11 cellular contexts compared by ENCODE assay signal in the genomic region with DNA sequence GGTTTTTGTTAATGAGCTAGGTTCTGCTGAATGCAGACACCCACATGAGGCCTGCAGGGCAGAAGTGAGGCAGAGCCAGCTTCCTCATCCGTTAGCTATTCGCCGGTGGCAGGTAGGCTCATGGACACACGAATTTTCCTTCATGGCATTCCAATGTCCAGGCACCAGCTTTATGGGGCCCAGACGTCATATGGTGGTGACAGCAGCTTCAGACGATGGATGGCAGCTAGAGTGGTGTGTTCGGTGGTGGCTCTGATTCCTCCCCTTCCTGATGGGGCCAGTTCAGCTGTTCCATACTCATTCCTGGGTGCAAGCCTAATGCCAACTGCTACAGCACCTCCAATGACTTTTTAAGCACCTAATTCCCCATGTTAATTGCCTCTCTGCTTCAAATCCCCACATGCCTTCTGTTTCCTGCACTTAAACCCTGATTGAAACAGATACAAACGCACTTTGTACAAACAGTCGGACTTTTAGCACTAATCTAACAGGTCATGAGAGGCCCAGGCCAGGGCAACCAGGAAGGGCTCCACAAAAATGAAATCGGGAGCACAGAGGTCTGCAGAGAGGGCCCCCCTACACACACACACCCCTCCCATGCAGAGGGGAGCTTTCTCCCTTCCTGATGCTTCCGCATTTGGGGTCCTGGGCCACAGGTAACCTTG. TPM values are rescaled to one million over a fixed set of nuclear protein-coding genes. Genes with fewer than 3 reads are reported as not detected.
DNase-seq lines count a peak whose midpoint lies in the region; FAIRE-seq and TF ChIP-seq lines count a peak whose summit lies in the region.
"Had no signal": no experiment of that assay in that cellular context is flagged by ENCODE, and none has a peak within 500 bp of the region (broad histone marks: within the 10 kb centered on the region; RNA-seq: fewer than 3 reads in every experiment).

No MANE protein-coding gene starts in this region.

- no peaks in the 10 kb centered on the region for H3K27me3 ChIP-seq in CD8-positive, alpha-beta memory T cell (ENCODE audit: insufficient read depth, low read length, poor library complexity, severe bottlenecking)
- H3K27me3 ChIP-seq in mesenchymal stem cell (ENCODE audit: control insufficient read depth in 1 of 2, insufficient read depth in 1 of 2, low read length in 2 of 2): no peaks in the 10 kb centered on the region
- no peaks in the 10 kb centered on the region for H3K27me3 ChIP-seq in prostate gland (replicated peaks; ENCODE audit: insufficient read depth)

- no peak overlapping the region for H3K23ac ChIP-seq in mesenchymal stem cell (ENCODE audit: low read length in 2 of 2)

- H3K27ac Mint-ChIP-seq in CD8-positive, alpha-beta memory T cell: peak overlapping the region in 1 of 8 donors; percentile 31
- peak overlapping the region; percentile 32 for H3K27ac Mint-ChIP-seq in activated CD4-positive, alpha-beta memory T cell treated with anti-CD3 and anti-CD28 coated beads, Interleukin-2, amount 10 ng/mL, durations not matched to agents 7 days and 5 days
- no peak overlapping the region for H3K27ac Mint-ChIP-seq in activated T-helper 2 cell treated with anti-CD3 and anti-CD28 coated beads, Interferon-gamma antibody, Interleukin-2, Interleukin-4, amounts not matched to agents 10 μg/mL and 5 μg/mL and 100 μg/mL, durations not matched to agents 14 hours and 24 hours and 36 hours

- H3K9me3 Mint-ChIP-seq in CD8-positive, alpha-beta memory T cell: peaks cover 0 to 2% (median 0%) of the 10 kb centered on the region in 5 donors
- no peaks in the 10 kb centered on the region for H3K9me3 Mint-ChIP-seq in activated CD4-positive, alpha-beta memory T cell treated with anti-CD3 and anti-CD28 coated beads, Interleukin-2, amount 10 ng/mL, durations not matched to agents 7 days and 5 days
- H3K9me3 Mint-ChIP-seq in activated T-helper 2 cell treated with anti-CD3 and anti-CD28 coated beads, Interferon-gamma antibody, Interleukin-2, Interleukin-4, amounts not matched to agents 10 μg/mL and 5 μg/mL and 100 μg/mL, durations not matched to agents 14 hours and 24 hours and 36 hours: no peaks in the 10 kb centered on the region

- peaks cover 14% of the 10 kb centered on the region for H3K4me1 ChIP-seq in CD8-positive, alpha-beta memory T cell (ENCODE audit: insufficient read depth, low read length)
- H3K4me1 ChIP-seq in HEK293 (ENCODE audit: control insufficient read depth, insufficient read depth, low read length) (no peaks in the 10 kb centered on the region), mesenchymal stem cell (ENCODE audit: control insufficient read depth, insufficient read depth, low read depth, low read length) (peaks cover 37% of the 10 kb centered on the region), prostate gland (replicated peaks) (no peaks in the 10 kb centered on the region)

- H3K14ac ChIP-seq in mesenchymal stem cell (ENCODE audit: low read length in 2 of 2): peak overlapping the region; percentile 7 to 76

- POLR2A ChIA-PET in CD8-positive, alpha-beta memory T cell (lab: Charles Lee): interaction anchor here (0.5 kb wide), 1 partner anchor 966 kb away, joined by 3 read pairs; no protein-coding TSS in a partner anchor
- POLR2A ChIA-PET in HEK293 (lab: Yijun Ruan, JAX): interaction anchor here (0.6 to 1.2 kb wide), 3 partner anchors 22 to 60 kb away, joined by 3 read pairs; no protein-coding TSS in a partner anchor
- POLR2A ChIA-PET in activated CD4-positive, alpha-beta memory T cell treated with anti-CD3 and anti-CD28 coated beads, Interleukin-2, amount 10 ng/mL, durations not matched to agents 7 days and 5 days (lab: Charles Lee): interaction anchor here (1.2 to 2.8 kb wide), 4 partner anchors 12 to 51 kb away, joined by 3 to 20 read pairs (median 12); a partner anchor contains a TSS

- H3K27ac ChIP-seq in CD8-positive, alpha-beta memory T cell (ENCODE audit: low read depth, low read length): peak overlapping the region; percentile 11
- H3K27ac ChIP-seq in HEK293 (ENCODE audit: extremely low read depth, low read depth, low read length): no peak overlapping the region
- H3K27ac ChIP-seq in mesenchymal stem cell (ENCODE audit: low read length, poor library complexity, severe bottlenecking): peak overlapping the region; percentile 84
- H3K27ac ChIP-seq in prostate gland: no peak overlapping the region

- H3K18ac ChIP-seq in mesenchymal stem cell (ENCODE audit: low read depth in 1 of 2, low read length in 2 of 2): peak overlapping the region; percentile 99

- TF ChIP-seq CTCF in HEK293 (tag by site-specific recombination; IDR thresholded peaks at IDR 0.05) (no peak), prostate gland (IDR thresholded peaks at IDR 0.05) (no peak)

- no peaks in the 10 kb centered on the region for H3K36me3 Mint-ChIP-seq in CD8-positive, alpha-beta memory T cell
- H3K36me3 Mint-ChIP-seq in activated CD4-positive, alpha-beta memory T cell treated with anti-CD3 and anti-CD28 coated beads, Interleukin-2, amount 10 ng/mL, durations not matched to agents 7 days and 5 days (ENCODE audit: low read depth): no peaks in the 10 kb centered on the region
- no peaks in the 10 kb centered on the region for H3K36me3 Mint-ChIP-seq in activated T-helper 2 cell treated with anti-CD3 and anti-CD28 coated beads, Interferon-gamma antibody, Interleukin-2, Interleukin-4, amounts not matched to agents 10 μg/mL and 5 μg/mL and 100 μg/mL, durations not matched to agents 14 hours and 24 hours and 36 hours (ENCODE audit: low read depth)

- H4K91ac ChIP-seq in mesenchymal stem cell (ENCODE audit: low read length): peak overlapping the region; percentile 99

- no peak overlapping the region for H3K4me3 Mint-ChIP-seq in CD8-positive, alpha-beta memory T cell
- H3K4me3 Mint-ChIP-seq in activated CD4-positive, alpha-beta memory T cell treated with anti-CD3 and anti-CD28 coated beads, Interleukin-2, amount 10 ng/mL, durations not matched to agents 7 days and 5 days: no peak overlapping the region
- no peak overlapping the region for H3K4me3 Mint-ChIP-seq in activated T-helper 2 cell treated with anti-CD3 and anti-CD28 coated beads, Interferon-gamma antibody, Interleukin-2, Interleukin-4, amounts not matched to agents 10 μg/mL and 5 μg/mL and 100 μg/mL, durations not matched to agents 14 hours and 24 hours and 36 hours (ENCODE audit: low read depth)

- H3K4me1 Mint-ChIP-seq in CD8-positive, alpha-beta memory T cell: peaks cover 10 to 14% (median 14%) of the 10 kb centered on the region in 3 donors
- H3K4me1 Mint-ChIP-seq in activated CD4-positive, alpha-beta memory T cell treated with anti-CD3 and anti-CD28 coated beads, Interleukin-2, amount 10 ng/mL, durations not matched to agents 7 days and 5 days: peaks cover 24% of the 10 kb centered on the region
- H3K4me1 Mint-ChIP-seq in activated T-helper 2 cell treated with anti-CD3 and anti-CD28 coated beads, Interferon-gamma antibody, Interleukin-2, Interleukin-4, amounts not matched to agents 10 μg/mL and 5 μg/mL and 100 μg/mL, durations not matched to agents 14 hours and 24 hours and 36 hours (ENCODE audit: low read depth): peaks cover 16% of the 10 kb centered on the region

- peak overlapping the region; percentile 99 to 100 for H2BK12ac ChIP-seq in mesenchymal stem cell (ENCODE audit: low read length in 2 of 2)

- H2BK5ac ChIP-seq in mesenchymal stem cell (ENCODE audit: low read depth, low read length, poor library complexity, severe bottlenecking): peak overlapping the region; percentile 59

- no peak overlapping the region for H3K9ac ChIP-seq in mesenchymal stem cell (ENCODE audit: low read length)

- H3K27me3 Mint-ChIP-seq in CD8-positive, alpha-beta memory T cell: peaks cover 5 to 6% of the 10 kb centered on the region in 2 donors
- H3K27me3 Mint-ChIP-seq in activated CD4-positive, alpha-beta memory T cell treated with anti-CD3 and anti-CD28 coated beads, Interleukin-2, amount 10 ng/mL, durations not matched to agents 7 days and 5 days: peaks cover 15% of the 10 kb centered on the region
- peaks cover 12% of the 10 kb centered on the region for H3K27me3 Mint-ChIP-seq in activated T-helper 2 cell treated with anti-CD3 and anti-CD28 coated beads, Interferon-gamma antibody, Interleukin-2, Interleukin-4, amounts not matched to agents 10 μg/mL and 5 μg/mL and 100 μg/mL, durations not matched to agents 14 hours and 24 hours and 36 hours (ENCODE audit: low read depth)

- H3K36me3 ChIP-seq in CD8-positive, alpha-beta memory T cell (ENCODE audit: insufficient read depth, low read length): no peaks in the 10 kb centered on the region
- H3K36me3 ChIP-seq in HEK293 (ENCODE audit: control insufficient read depth in 2 of 2, insufficient read depth in 1 of 2, low read length in 2 of 2) (no peaks in the 10 kb centered on the region), mesenchymal stem cell (ENCODE audit: control insufficient read depth in 1 of 2, insufficient read depth in 2 of 2, low read depth in 1 of 2, low read length in 2 of 2) (no peaks in the 10 kb centered on the region), prostate gland (no peaks in the 10 kb centered on the region)

- no peak for TF ChIP-seq POLR2A in prostate gland (IDR thresholded peaks at IDR 0.05)

- peak overlapping the region; percentile 80 for H2AK5ac ChIP-seq in mesenchymal stem cell (ENCODE audit: low read length, severe bottlenecking)

- no peaks in the 10 kb centered on the region for H3K79me1 ChIP-seq in mesenchymal stem cell (replicated peaks; ENCODE audit: low read length, poor library complexity, severe bottlenecking)

- H4K8ac ChIP-seq in mesenchymal stem cell (ENCODE audit: low read length): peak overlapping the region; percentile 92

- no peak overlapping the region for H3K4me2 ChIP-seq in mesenchymal stem cell (ENCODE audit: low read length, poor library complexity, severe bottlenecking)

- H2BK15ac ChIP-seq in mesenchymal stem cell (ENCODE audit: low read depth, poor library complexity, severe bottlenecking): peak overlapping the region; percentile 80

- no peak for DNase-seq in CD8-positive, alpha-beta memory T cell
- no peak for DNase-seq in activated CD4-positive, alpha-beta memory T cell treated with anti-CD3 and anti-CD28 coated beads, Interleukin-2, amount 10 ng/mL, durations not matched to agents 7 days and 5 days
- DNase-seq in mesenchymal stem cell (peak; percentile 32), DMS153 (lab: John Stamatoyannopoulos, UW) (no peak), prostate gland (ENCODE audit: low spot score) (no peak), HTR-8/SVneo (ENCODE audit: insufficient read length, low spot score) (no peak)
- no peak for DNase-seq in activated T-helper 2 cell treated with anti-CD3 and anti-CD28 coated beads, Interferon-gamma antibody, Interleukin-2, Interleukin-4, amounts not matched to agents 10 μg/mL and 5 μg/mL and 100 μg/mL, durations not matched to agents 14 hours and 24 hours and 36 hours (ENCODE audit: low spot score)
- DNase-seq: activated CD8-positive, alpha-beta memory T cell treated with anti-CD3 and anti-CD28 coated beads for 24 hours had no signal

- H3K4me3 ChIP-seq in CD8-positive, alpha-beta memory T cell (ENCODE audit: low read length): no peak overlapping the region
- H3K4me3 ChIP-seq in HEK293 (ENCODE audit: low read depth, low read length): no peak overlapping the region
- no peak overlapping the region for H3K4me3 ChIP-seq in mesenchymal stem cell (ENCODE audit: insufficient read depth in 1 of 2, low read depth in 1 of 2, low read length in 2 of 2)
- H3K4me3 ChIP-seq in prostate gland: no peak overlapping the region

- no peaks in the 10 kb centered on the region for H3K9me3 ChIP-seq in CD8-positive, alpha-beta memory T cell (ENCODE audit: low read length)
- no peaks in the 10 kb centered on the region for H3K9me3 ChIP-seq in HEK293 (ENCODE audit: control insufficient read depth, insufficient read depth, low read depth, low read length)
- H3K9me3 ChIP-seq in mesenchymal stem cell (ENCODE audit: control insufficient read depth, low read length): no peaks in the 10 kb centered on the region
- H3K9me3 ChIP-seq in prostate gland: no peaks in the 10 kb centered on the region

- FAIRE-seq in HTR-8/SVneo (lab: Jason Lieb, UNC): no peak
- FAIRE-seq: G401.6 had no signal

- 47% methylated on average over 10 of the region's 11 CpGs for WGBS in mesenchymal stem cell
- 75% methylated on average over 11 of the region's 11 CpGs for WGBS in prostate gland

- H3K4ac ChIP-seq in mesenchymal stem cell (ENCODE audit: low read depth in 1 of 2, low read length in 2 of 2): peak overlapping the region; percentile 62 to 82

- intact Hi-C loops in activated T-helper 2 cell treated with anti-CD3 and anti-CD28 coated beads, Interferon-gamma antibody, Interleukin-2, Interleukin-4, amounts not matched to agents 10 μg/mL and 5 μg/mL and 100 μg/mL, durations not matched to agents 14 hours and 24 hours and 36 hours (cut with micrococcal nuclease): no loop called here
- intact Hi-C loops in prostate gland (cut with DNase I): no loop called here

- peak overlapping the region; percentile 96 for H2BK120ac ChIP-seq in mesenchymal stem cell (ENCODE audit: low read depth, low read length)

- CTCF ChIA-PET in CD8-positive, alpha-beta memory T cell (lab: Charles Lee): interaction anchor here (1.5 to 1.6 kb wide), 3 partner anchors 15 to 188 kb away, joined by 4 to 5 read pairs (median 4); no protein-coding TSS in a partner anchor
- CTCF ChIA-PET in HEK293 (lab: Yijun Ruan, JAX): interaction anchor here (0.8 to 1.9 kb wide), 8 partner anchors 8 to 215 kb away, joined by 3 to 7 read pairs (median 4); no protein-coding TSS in a partner anchor
- CTCF ChIA-PET in activated CD4-positive, alpha-beta memory T cell treated with anti-CD3 and anti-CD28 coated beads, Interleukin-2, amount 10 ng/mL, durations not matched to agents 7 days and 5 days (lab: Charles Lee): interaction anchor here (0.9 to 2.4 kb wide), 6 partner anchors 9 to 188 kb away, joined by 3 to 10 read pairs (median 4); a partner anchor contains a TSS

- no peak overlapping the region for H2AFZ ChIP-seq in mesenchymal stem cell (ENCODE audit: low read depth, low read length)

RNA-seq across cellular contexts. Expression of a gene that starts 35.7 kb away (rescaled TPM):
- not detected for total RNA-seq in CD8-positive, alpha-beta memory T cell
- not detected for polyA plus RNA-seq in CD8-positive, alpha-beta memory T cell
- not detected for total RNA-seq in activated CD4-positive, alpha-beta memory T cell treated with anti-CD3 and anti-CD28 coated beads, Interleukin-2, amount 10 ng/mL, durations not matched to agents 7 days and 5 days
- not detected for polyA plus RNA-seq in mesenchymal stem cell (2013, experiment 1 of 2)
- polyA plus RNA-seq in mesenchymal stem cell (2013, experiment 2 of 2): not detected
- total RNA-seq in activated T-helper 2 cell treated with anti-CD3 and anti-CD28 coated beads, Interferon-gamma antibody, Interleukin-2, Interleukin-4, amounts not matched to agents 10 μg/mL and 5 μg/mL and 100 μg/mL, durations not matched to agents 14 hours and 24 hours and 36 hours: not detected in 2 replicates
- not detected for total RNA-seq in prostate gland
- total RNA-seq: mesenteric fat pad had no signal

RNA-seq across cellular contexts. Expression of a gene that starts 50.6 kb away (rescaled TPM):
- total RNA-seq in CD8-positive, alpha-beta memory T cell: 10 to 100 TPM; 51.8 to 55.5 TPM
- 45.4 TPM for polyA plus RNA-seq in CD8-positive, alpha-beta memory T cell
- 10 to 100 TPM; 70.6 to 76.1 TPM for total RNA-seq in activated CD4-positive, alpha-beta memory T cell treated with anti-CD3 and anti-CD28 coated beads, Interleukin-2, amount 10 ng/mL, durations not matched to agents 7 days and 5 days
- 37.2 TPM for polyA plus RNA-seq in mesenchymal stem cell (2013, experiment 1 of 2)
- 35.9 TPM for polyA plus RNA-seq in mesenchymal stem cell (2013, experiment 2 of 2)
- 61.7 and 66.2 TPM in 2 replicates for total RNA-seq in activated T-helper 2 cell treated with anti-CD3 and anti-CD28 coated beads, Interferon-gamma antibody, Interleukin-2, Interleukin-4, amounts not matched to agents 10 μg/mL and 5 μg/mL and 100 μg/mL, durations not matched to agents 14 hours and 24 hours and 36 hours
- total RNA-seq in prostate gland: 10 to 100 TPM; 64.2 to 80.2 TPM

Comparison
In these comparisons a context has a peak if more than half of its experiments do, and no peak if none do; other contexts are left out.
1. H3K27ac ChIP-seq: peak in CD8-positive, alpha-beta memory T cell (single experiment) and mesenchymal stem cell (single experiment); none in HEK293 (single experiment) and prostate gland (0 of 2).